Comparison of ENCODE assay signal across 1 cellular context in genomic region chr17:20111538-20111937, GRCh38.
A peak's percentile ranks its signal among the peaks of the same experiment; 100 is the strongest.
TF ChIP-seq lines count a peak whose summit lies in the region.

No MANE protein-coding gene starts in this region.

TF ChIP-seq in HEK293, 187 proteins besides CTCF, POLR2A, EP300 and RAD21 (continued from another document):
- TF ChIP-seq KLF8 (tag by site-specific recombination; IDR thresholded peaks at IDR 0.05) = no peak
- no peak for TF ChIP-seq BCL6B (tag by site-specific recombination; IDR thresholded peaks at IDR 0.05)
- no peak for TF ChIP-seq ZNF133 (tag by site-specific recombination; IDR thresholded peaks at IDR 0.05)
- peak; percentile 59 for TF ChIP-seq ZFHX2 (tag by site-specific recombination; conservative IDR thresholded peaks at IDR 0.05)
- TF ChIP-seq ZNF626 (tag by site-specific recombination; IDR thresholded peaks at IDR 0.05) = no peak
- TF ChIP-seq SETDB1 (IDR thresholded peaks at IDR 0.05; ENCODE audit: insufficient read length, low read length) = no peak
- no peak for TF ChIP-seq ZBTB44 (tag by site-specific recombination; IDR thresholded peaks at IDR 0.05)
- TF ChIP-seq ZNF362 (tag by site-specific recombination; IDR thresholded peaks at IDR 0.05) = no peak
- no peak for TF ChIP-seq ZNF664 (tag by site-specific recombination; IDR thresholded peaks at IDR 0.05)
